In the genomic region with DNA sequence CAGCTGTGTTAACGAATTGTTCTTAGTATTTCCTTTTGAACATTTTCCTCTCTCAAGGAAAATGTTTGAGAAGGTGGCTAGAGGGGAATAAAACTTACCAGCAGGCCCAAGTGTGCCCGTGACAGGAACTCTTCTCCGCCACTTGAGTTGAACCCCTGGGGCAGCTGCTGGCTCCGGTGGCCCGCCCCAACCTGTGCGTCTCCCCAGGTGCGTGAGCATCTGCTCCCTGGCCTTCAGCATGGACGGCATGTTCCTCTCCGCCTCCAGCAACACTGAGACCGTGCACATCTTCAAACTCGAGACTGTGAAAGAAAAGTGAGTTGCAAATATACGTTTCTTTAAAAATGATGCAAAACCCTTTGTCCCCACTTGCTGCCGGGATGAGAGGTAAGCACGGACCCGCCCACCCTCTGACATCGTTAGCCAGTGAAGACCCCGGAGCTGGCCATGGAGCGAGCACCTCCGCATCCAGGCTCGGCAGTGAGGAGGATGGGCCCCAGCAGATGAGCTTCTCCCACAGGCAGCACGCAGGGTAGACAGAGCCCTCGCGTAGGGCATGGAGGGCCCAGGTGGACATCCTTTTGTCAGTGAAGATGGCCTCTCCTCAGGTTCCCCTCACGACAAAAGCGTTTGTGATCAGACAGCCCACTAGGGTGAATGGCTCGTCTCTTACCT, we compare ENCODE assay signal across 20 cellular contexts.
"Had no signal": no experiment of that assay in that cellular context is flagged by ENCODE, and none has a peak within 500 bp of the region (broad histone marks: within the 10 kb centered on the region; RNA-seq: fewer than 3 reads in every experiment).

No MANE protein-coding gene starts in this region.

- H3K4me3 Mint-ChIP-seq: activated CD4-positive, alpha-beta memory T cell treated with anti-CD3 and anti-CD28 coated beads, Interleukin-2, amount 10 ng/mL, durations not matched to agents 7 days and 5 days; activated CD4-positive, alpha-beta T cell treated with anti-CD3 and anti-CD28 coated beads for 36 hours; activated naive CD4-positive, alpha-beta T cell treated with anti-CD3 and anti-CD28 coated beads for 36 hours; activated naive CD8-positive, alpha-beta T cell; activated T-helper 17 cell treated with anti-CD3 and anti-CD28 coated beads, Interleukin-2, amount 50 U/mL, for 72 hours; brain had no signal

- H3K27ac Mint-ChIP-seq: activated CD4-positive, alpha-beta memory T cell treated with anti-CD3 and anti-CD28 coated beads, Interleukin-2, amount 10 ng/mL, durations not matched to agents 7 days and 5 days; activated CD4-positive, alpha-beta T cell treated with anti-CD3 and anti-CD28 coated beads for 36 hours; activated naive CD4-positive, alpha-beta T cell treated with anti-CD3 and anti-CD28 coated beads for 36 hours; activated naive CD8-positive, alpha-beta T cell; activated T-helper 17 cell treated with anti-CD3 and anti-CD28 coated beads, Interleukin-2, amount 50 U/mL, for 72 hours; brain had no signal

- ATAC-seq: activated CD4-positive, alpha-beta T cell treated with anti-CD3 and anti-CD28 coated beads for 36 hours; activated T-helper 17 cell treated with anti-CD3 and anti-CD28 coated beads, Interleukin-2, amount 50 U/mL, for 72 hours had no signal

- H3K27me3 Mint-ChIP-seq: activated CD4-positive, alpha-beta memory T cell treated with anti-CD3 and anti-CD28 coated beads, Interleukin-2, amount 10 ng/mL, durations not matched to agents 7 days and 5 days; activated CD4-positive, alpha-beta T cell treated with anti-CD3 and anti-CD28 coated beads for 36 hours; activated naive CD8-positive, alpha-beta T cell; activated T-helper 17 cell treated with anti-CD3 and anti-CD28 coated beads, Interleukin-2, amount 50 U/mL, for 72 hours; brain had no signal

- H3K4me1 Mint-ChIP-seq: activated CD4-positive, alpha-beta memory T cell treated with anti-CD3 and anti-CD28 coated beads, Interleukin-2, amount 10 ng/mL, durations not matched to agents 7 days and 5 days; activated CD4-positive, alpha-beta T cell treated with anti-CD3 and anti-CD28 coated beads for 36 hours; activated T-helper 17 cell treated with anti-CD3 and anti-CD28 coated beads, Interleukin-2, amount 50 U/mL, for 72 hours; brain had no signal

- H3K9me3 Mint-ChIP-seq: activated CD4-positive, alpha-beta memory T cell treated with anti-CD3 and anti-CD28 coated beads, Interleukin-2, amount 10 ng/mL, durations not matched to agents 7 days and 5 days; activated naive CD4-positive, alpha-beta T cell treated with anti-CD3 and anti-CD28 coated beads for 36 hours; activated T-helper 17 cell treated with anti-CD3 and anti-CD28 coated beads, Interleukin-2, amount 50 U/mL, for 72 hours; brain had no signal

- DNase-seq: activated CD4-positive, alpha-beta memory T cell treated with anti-CD3 and anti-CD28 coated beads, Interleukin-2, amount 10 ng/mL, durations not matched to agents 7 days and 5 days; activated CD4-positive, alpha-beta T cell treated with anti-CD3 and anti-CD28 coated beads for 36 hours; activated CD4-positive, alpha-beta T cell treated with anti-CD3 and anti-CD28 coated beads, Interleukin-2, amount 50 U/mL, for 1 hour; activated gamma-delta T cell; activated naive CD4-positive, alpha-beta T cell treated with anti-CD3 and anti-CD28 coated beads for 36 hours; activated T-cell treated with anti-CD3 and anti-CD28 coated beads for 4 hours; activated T-cell treated with anti-CD3 and anti-CD28 coated beads, Interleukin-2, amount 50 U/mL, for 48 hours; amygdala; NCI-H1092; NCI-H1930; NCI-H345; NCI-H510A; NCI-H526 treated with DMSO at 0.1 percent for 48 hours; NCI-H82; T-helper 1 cell; WERI-Rb-1 had no signal

- FAIRE-seq: astrocyte had no signal
